ENCODE assay signal across 20 cellular contexts in genomic region chr16:26454102-26454501, GRCh38.
A peak's percentile ranks its signal among the peaks of the same experiment; 100 is the strongest.
DNase-seq lines count a peak whose midpoint lies in the region; ATAC-seq and TF ChIP-seq lines count a peak whose summit lies in the region.
"Had no signal": no experiment of that assay in that cellular context is flagged by ENCODE, and none has a peak within 500 bp of the region (broad histone marks: within the 10 kb centered on the region; RNA-seq: fewer than 3 reads in every experiment).

No MANE protein-coding gene starts in this region.

- intact Hi-C loops in ascending aorta (cut with DNase I) = no loop called here

- H3K36me3 ChIP-seq in ascending aorta = no peaks in the 10 kb centered on the region
- H3K36me3 ChIP-seq: BLaER1, colonic mucosa, MG63, SJCRH30 had no signal

- H3K27ac ChIP-seq in ascending aorta = peak overlapping the region; percentile 37 to 88
- H3K27ac ChIP-seq: BLaER1, colonic mucosa, SJCRH30 had no signal

- no peaks in the 10 kb centered on the region for H3K9me3 ChIP-seq in ascending aorta
- H3K9me3 ChIP-seq: colonic mucosa, SJCRH30 had no signal

- no peak overlapping the region for H3K4me3 ChIP-seq in ascending aorta
- H3K4me3 ChIP-seq: BLaER1, colonic mucosa, lung, MG63, SJCRH30 had no signal

- H3K4me1 ChIP-seq in ascending aorta = no peaks in the 10 kb centered on the region
- H3K4me1 ChIP-seq: BLaER1, colonic mucosa, SJCRH30 had no signal

- ATAC-seq in GM18502 (IDR thresholded peaks at IDR 0.05; ENCODE audit: poor library complexity, unreplicated experiment) (no peak), GM18511 (IDR thresholded peaks at IDR 0.05; ENCODE audit: unreplicated experiment) (no peak)
- ATAC-seq: Panc1 had no signal

- TF ChIP-seq CTCF in ascending aorta (IDR thresholded peaks at IDR 0.05) = no peak

- peak; percentile 4 for DNase-seq in activated CD4-positive, alpha-beta T cell treated with anti-CD3 and anti-CD28 coated beads for 48 hours
- no peak for DNase-seq in activated CD4-positive, alpha-beta T cell treated with anti-CD3 and anti-CD28 coated beads for 1 hour
- DNase-seq in M059J (ENCODE audit: low read depth) = peak; percentile 66
- DNase-seq in ascending aorta (ENCODE audit: low spot score in 2 of 2) = no peak
- DNase-seq in putamen (ENCODE audit: low spot score) = peak; percentile 21
- no peak for DNase-seq in activated effector memory CD4-positive, alpha-beta T cell treated with anti-CD3 and anti-CD28 coated beads, Interleukin-2, amount 50 U/mL, for 16 hours
- DNase-seq: activated CD4-positive, alpha-beta T cell treated with anti-CD3 and anti-CD28 coated beads, Interleukin-2, amount 10 ng/mL, durations not matched to agents 24 days and 14 days; colonic mucosa; COR-L47; DMS79; GF-D8; MG63; NCI-H146; NK-92 treated with Interleukin-12 subunit alpha and Interleukin-12 subunit beta, amount 100 ng/mL, for 24 hours; SJCRH30 had no signal

- H3K27me3 ChIP-seq in ascending aorta = no peaks in the 10 kb centered on the region
- H3K27me3 ChIP-seq: BLaER1, colonic mucosa, MG63, SJCRH30 had no signal

Comparison
In these comparisons a context has a peak if more than half of its experiments do, and no peak if none do; other contexts are left out.
1. DNase-seq: peak in activated CD4-positive, alpha-beta T cell treated with anti-CD3 and anti-CD28 coated beads for 48 hours (single experiment), M059J (single experiment) and putamen (single experiment); none in activated CD4-positive, alpha-beta T cell treated with anti-CD3 and anti-CD28 coated beads for 1 hour (single experiment), ascending aorta (0 of 2) and activated effector memory CD4-positive, alpha-beta T cell treated with anti-CD3 and anti-CD28 coated beads, Interleukin-2, amount 50 U/mL, for 16 hours (single experiment).